8 cellular contexts compared by ENCODE assay signal in genomic region chr20:33443006-33443511, GRCh38. TPM values are rescaled to one million over a fixed set of nuclear protein-coding genes. Genes with fewer than 3 reads are reported as not detected.
DNase-seq lines count a peak whose midpoint lies in the region; ATAC-seq and TF ChIP-seq lines count a peak whose summit lies in the region.

No MANE protein-coding gene starts in this region.

- H3K27me3 Mint-ChIP-seq in activated T-helper 2 cell treated with anti-CD3 and anti-CD28 coated beads, Interferon-gamma antibody, Interleukin-2, Interleukin-4, amounts not matched to agents 10 μg/mL and 5 μg/mL and 100 μg/mL, durations not matched to agents 14 hours and 24 hours and 36 hours (ENCODE audit: low read depth): peaks cover 13% of the 10 kb centered on the region

- peaks cover 14% of the 10 kb centered on the region for H3K4me1 Mint-ChIP-seq in activated T-helper 2 cell treated with anti-CD3 and anti-CD28 coated beads, Interferon-gamma antibody, Interleukin-2, Interleukin-4, amounts not matched to agents 10 μg/mL and 5 μg/mL and 100 μg/mL, durations not matched to agents 14 hours and 24 hours and 36 hours (ENCODE audit: low read depth)

- H3K27me3 ChIP-seq in HL-60 (ENCODE audit: insufficient read depth, poor library complexity, severe bottlenecking): peaks cover 5% of the 10 kb centered on the region
- peaks cover 0 to 5% (median 0%) of the 10 kb centered on the region in 7 donors for H3K27me3 ChIP-seq in heart right ventricle
- no peaks in the 10 kb centered on the region for H3K27me3 ChIP-seq in rectal smooth muscle tissue (ENCODE audit: control insufficient read depth, insufficient read depth, low read length)

- peak overlapping the region; percentile 84 for H3K4me3 ChIP-seq in HL-60 (replicated peaks; ENCODE audit: insufficient read depth, low read length)
- H3K4me3 ChIP-seq in heart right ventricle: peak overlapping the region; percentile 37 to 81 (median 70)
- peak overlapping the region; percentile 67 for H3K4me3 ChIP-seq in rectal smooth muscle tissue (ENCODE audit: low read length)

- no peaks in the 10 kb centered on the region for H3K9me3 Mint-ChIP-seq in activated T-helper 2 cell treated with anti-CD3 and anti-CD28 coated beads, Interferon-gamma antibody, Interleukin-2, Interleukin-4, amounts not matched to agents 10 μg/mL and 5 μg/mL and 100 μg/mL, durations not matched to agents 14 hours and 24 hours and 36 hours

- ATAC-seq in heart right ventricle: peak in 3 of 8 donors; percentile 1 to 12 (median 10)

- peak overlapping the region; percentile 10 for H3K9ac ChIP-seq in rectal smooth muscle tissue (ENCODE audit: low read length)

- 2% methylated on average over 43 to 45 of the region's 45 CpGs for WGBS in heart right ventricle, 2 donors

- H3K27ac Mint-ChIP-seq in activated T-helper 2 cell treated with anti-CD3 and anti-CD28 coated beads, Interferon-gamma antibody, Interleukin-2, Interleukin-4, amounts not matched to agents 10 μg/mL and 5 μg/mL and 100 μg/mL, durations not matched to agents 14 hours and 24 hours and 36 hours: no peak overlapping the region

- DNase-seq in NCI-H345 (lab: John Stamatoyannopoulos, UW) (peak; percentile 51), NCI-H345 treated with DMSO at 0.1 percent for 48 hours (lab: John Stamatoyannopoulos, UW; ENCODE audit: unreplicated experiment) (no peak), HL-60 (ENCODE audit: low read depth in 1 of 2, low spot score in 1 of 2) (no peak), heart right ventricle (peak in 1 of 2 donors; percentile 58), NCI-H1048 (lab: John Stamatoyannopoulos, UW) (no peak), NCI-H2196 (lab: John Stamatoyannopoulos, UW; ENCODE audit: unreplicated experiment) (no peak)
- peak; percentile 16 for DNase-seq in activated T-helper 2 cell treated with anti-CD3 and anti-CD28 coated beads, Interferon-gamma antibody, Interleukin-2, Interleukin-4, amounts not matched to agents 10 μg/mL and 5 μg/mL and 100 μg/mL, durations not matched to agents 14 hours and 24 hours and 36 hours (ENCODE audit: low spot score)

- intact Hi-C loops in activated T-helper 2 cell treated with anti-CD3 and anti-CD28 coated beads, Interferon-gamma antibody, Interleukin-2, Interleukin-4, amounts not matched to agents 10 μg/mL and 5 μg/mL and 100 μg/mL, durations not matched to agents 14 hours and 24 hours and 36 hours (cut with micrococcal nuclease): loop anchor here (1.0 to 10.0 kb wide), 3 partner anchors 42 to 552 kb away; partner anchors contain the start of genes ACTL10, CDK5RAP1 and RALY
- intact Hi-C loops in heart right ventricle (cut with DNase I): loop anchor here in 3 of 10 donors (1.0 to 5.0 kb wide), 3 partner anchors 24 to 41 kb away; partner anchors contain the start of gene CDK5RAP1 (in 1 of the 3)

- H3K36me3 ChIP-seq in heart right ventricle (peaks cover 0 to 6% (median 0%) of the 10 kb centered on the region in 9 donors), rectal smooth muscle tissue (ENCODE audit: control insufficient read depth, insufficient read depth, low read length) (no peaks in the 10 kb centered on the region)

- TF ChIP-seq CTCF in HL-60 (IDR thresholded peaks at IDR 0.05; ENCODE audit: insufficient read depth, low read length) (no peak), heart right ventricle (IDR thresholded peaks at IDR 0.05) (no peak)

- no peak overlapping the region for H3K27ac ChIP-seq in HL-60 (replicated peaks)
- peak overlapping the region; percentile 78 to 93 (median 88) for H3K27ac ChIP-seq in heart right ventricle
- H3K27ac ChIP-seq in rectal smooth muscle tissue (ENCODE audit: low read depth, low read length): peak overlapping the region; percentile 47

- no peaks in the 10 kb centered on the region for H3K9me3 ChIP-seq in heart right ventricle

- H3K36me3 Mint-ChIP-seq in activated T-helper 2 cell treated with anti-CD3 and anti-CD28 coated beads, Interferon-gamma antibody, Interleukin-2, Interleukin-4, amounts not matched to agents 10 μg/mL and 5 μg/mL and 100 μg/mL, durations not matched to agents 14 hours and 24 hours and 36 hours (ENCODE audit: low read depth): no peaks in the 10 kb centered on the region

- H3K4me3 Mint-ChIP-seq in activated T-helper 2 cell treated with anti-CD3 and anti-CD28 coated beads, Interferon-gamma antibody, Interleukin-2, Interleukin-4, amounts not matched to agents 10 μg/mL and 5 μg/mL and 100 μg/mL, durations not matched to agents 14 hours and 24 hours and 36 hours (ENCODE audit: low read depth): peak overlapping the region; percentile 79

- H3K4me1 ChIP-seq in heart right ventricle: peaks cover 0 to 58% (median 19%) of the 10 kb centered on the region in 9 donors
- H3K4me1 ChIP-seq in rectal smooth muscle tissue (ENCODE audit: control insufficient read depth, insufficient read depth, low read length): no peaks in the 10 kb centered on the region

RNA-seq across cellular contexts. Expression of gene SNTA1, which starts 0.5 kb away (rescaled TPM):
- total RNA-seq in activated T-helper 2 cell treated with anti-CD3 and anti-CD28 coated beads, Interferon-gamma antibody, Interleukin-2, Interleukin-4, amounts not matched to agents 10 μg/mL and 5 μg/mL and 100 μg/mL, durations not matched to agents 14 hours and 24 hours and 36 hours: 1.1 and 1.6 TPM in 2 replicates
- total RNA-seq in heart right ventricle: 100 to 1,000 TPM; 137 to 219 (median 150) TPM
- polyA plus RNA-seq in heart right ventricle: 100 to 1,000 TPM in 1 of 2 donors, 10 to 100 TPM in 1; 83.7 to 207 TPM

RNA-seq across cellular contexts. Expression of gene CDK5RAP1, which starts 41.7 kb away (rescaled TPM):
- total RNA-seq in activated T-helper 2 cell treated with anti-CD3 and anti-CD28 coated beads, Interferon-gamma antibody, Interleukin-2, Interleukin-4, amounts not matched to agents 10 μg/mL and 5 μg/mL and 100 μg/mL, durations not matched to agents 14 hours and 24 hours and 36 hours: 40.3 and 40.7 TPM in 2 replicates
- 10 to 100 TPM; 16.9 to 27.4 (median 21.7) TPM for total RNA-seq in heart right ventricle
- 10 to 100 TPM; 33.6 to 42.6 TPM for polyA plus RNA-seq in heart right ventricle

RNA-seq across cellular contexts. Expression of gene CBFA2T2, which starts 46.8 kb away (rescaled TPM):
- total RNA-seq in activated T-helper 2 cell treated with anti-CD3 and anti-CD28 coated beads, Interferon-gamma antibody, Interleukin-2, Interleukin-4, amounts not matched to agents 10 μg/mL and 5 μg/mL and 100 μg/mL, durations not matched to agents 14 hours and 24 hours and 36 hours: 11.8 and 14.4 TPM in 2 replicates
- 10 to 100 TPM in 8 of 10 donors, 1 to 10 TPM in 2; 8.5 to 13.3 (median 11.5) TPM for total RNA-seq in heart right ventricle
- 1 to 10 TPM; 3.5 to 8.0 TPM for polyA plus RNA-seq in heart right ventricle

Comparison
In these comparisons a context has a peak if more than half of its experiments do, and no peak if none do; other contexts are left out.
1. DNase-seq: peak in NCI-H345 (single experiment) and activated T-helper 2 cell treated with anti-CD3 and anti-CD28 coated beads, Interferon-gamma antibody, Interleukin-2, Interleukin-4, amounts not matched to agents 10 μg/mL and 5 μg/mL and 100 μg/mL, durations not matched to agents 14 hours and 24 hours and 36 hours (single experiment); none in NCI-H345 treated with DMSO at 0.1 percent for 48 hours (single experiment), HL-60 (0 of 2), NCI-H1048 (single experiment) and NCI-H2196 (single experiment).
2. RNA of gene SNTA1, which starts 0.5 kb away (total RNA-seq): 137 to 219 TPM in heart right ventricle; 1.1 to 1.6 TPM in activated T-helper 2 cell treated with anti-CD3 and anti-CD28 coated beads, Interferon-gamma antibody, Interleukin-2, Interleukin-4, amounts not matched to agents 10 μg/mL and 5 μg/mL and 100 μg/mL, durations not matched to agents 14 hours and 24 hours and 36 hours; every median in the first group is over 10 times any median in the second.
3. Peak in every context shown above with its lines, with median percentiles within 50 percentile points of each other: H3K4me3 ChIP-seq.